ENCODE assay signal across 12 cellular contexts in genomic region chr1:19011832-19012231, GRCh38. TPM values are rescaled to one million over a fixed set of nuclear protein-coding genes. Genes with fewer than 3 reads are reported as not detected.
DNase-seq lines count a peak whose midpoint lies in the region; ATAC-seq, FAIRE-seq and TF ChIP-seq lines count a peak whose summit lies in the region.
"Had no signal": no experiment of that assay in that cellular context is flagged by ENCODE, and none has a peak within 500 bp of the region (broad histone marks: within the 10 kb centered on the region; RNA-seq: fewer than 3 reads in every experiment).

No MANE protein-coding gene starts in this region.

- TF ChIP-seq CTCF in kidney (IDR thresholded peaks at IDR 0.05; ENCODE audit: borderline replicate concordance, extremely low read depth, insufficient read depth): no peak

- no peak for ATAC-seq in stimulated activated naive B cell treated with anti-CD40 and anti-IgM and Interleukin-4, amounts not matched to agents 10 μg/mL and 1 μg/mL and 100 μg/mL, for 72 hours (replicated peaks)
- ATAC-seq in HG03025 (IDR thresholded peaks at IDR 0.05; ENCODE audit: low FRiP score, unreplicated experiment) (no peak), HG03439 (IDR thresholded peaks at IDR 0.05; ENCODE audit: unreplicated experiment) (no peak), GM21619 (IDR thresholded peaks at IDR 0.05; ENCODE audit: unreplicated experiment) (no peak)

- no peaks in the 10 kb centered on the region for H3K9me3 ChIP-seq in kidney (ENCODE audit: control insufficient read depth in 1 of 2, low read length in 2 of 2)

- H3K27me3 Mint-ChIP-seq in T-helper 2 cell treated with Interferon-gamma antibody and Interleukin-4, amounts not matched to agents 5 μg/mL and 100 μg/mL, for 36 hours (ENCODE audit: low read depth): no peaks in the 10 kb centered on the region
- H3K27me3 Mint-ChIP-seq in activated T-helper 1 cell treated with anti-CD3 and anti-CD28 coated beads, Interleukin-12 subunit alpha, Interleukin-12 subunit beta, Interleukin-2, Interleukin-4 antibody, amounts not matched to agents 30 ng/mL and 10 ng/mL and 1 ng/mL, durations not matched to agents 14 hours and 24 hours and 36 hours (ENCODE audit: insufficient read depth): peaks cover 15% of the 10 kb centered on the region
- peaks cover 34 to 53% of the 10 kb centered on the region in 2 donors for H3K27me3 Mint-ChIP-seq in stimulated activated naive B cell treated with anti-CD40 and anti-IgM and Interleukin-4, amounts not matched to agents 10 μg/mL and 1 μg/mL and 100 μg/mL, for 72 hours

- peak overlapping the region; percentile 58 for H3K4me3 Mint-ChIP-seq in T-helper 2 cell treated with Interferon-gamma antibody and Interleukin-4, amounts not matched to agents 5 μg/mL and 100 μg/mL, for 36 hours
- H3K4me3 Mint-ChIP-seq in activated T-helper 1 cell treated with anti-CD3 and anti-CD28 coated beads, Interleukin-12 subunit alpha, Interleukin-12 subunit beta, Interleukin-2, Interleukin-4 antibody, amounts not matched to agents 30 ng/mL and 10 ng/mL and 1 ng/mL, durations not matched to agents 14 hours and 24 hours and 36 hours: peak overlapping the region; percentile 48
- no peak overlapping the region for H3K4me3 Mint-ChIP-seq in stimulated activated naive B cell treated with anti-CD40 and anti-IgM and Interleukin-4, amounts not matched to agents 10 μg/mL and 1 μg/mL and 100 μg/mL, for 72 hours
- H3K4me3 Mint-ChIP-seq: memory B cell had no signal

- FAIRE-seq in kidney (lab: Jason Lieb, UNC): no peak
- FAIRE-seq: H54 had no signal

- peaks cover 33% of the 10 kb centered on the region for H3K4me1 Mint-ChIP-seq in T-helper 2 cell treated with Interferon-gamma antibody and Interleukin-4, amounts not matched to agents 5 μg/mL and 100 μg/mL, for 36 hours (ENCODE audit: low read depth)
- peaks cover 33% of the 10 kb centered on the region for H3K4me1 Mint-ChIP-seq in activated T-helper 1 cell treated with anti-CD3 and anti-CD28 coated beads, Interleukin-12 subunit alpha, Interleukin-12 subunit beta, Interleukin-2, Interleukin-4 antibody, amounts not matched to agents 30 ng/mL and 10 ng/mL and 1 ng/mL, durations not matched to agents 14 hours and 24 hours and 36 hours (ENCODE audit: low read depth)
- H3K4me1 Mint-ChIP-seq in stimulated activated naive B cell treated with anti-CD40 and anti-IgM and Interleukin-4, amounts not matched to agents 10 μg/mL and 1 μg/mL and 100 μg/mL, for 72 hours: peaks cover 21 to 37% of the 10 kb centered on the region in 2 donors

- peak overlapping the region in 1 of 2 donors; percentile 37 for H3K9ac ChIP-seq in kidney (ENCODE audit: low read length in 2 of 2)

- no peak for DNase-seq in T-helper 2 cell treated with Interferon-gamma antibody and Interleukin-4, amounts not matched to agents 5 μg/mL and 100 μg/mL, for 36 hours (ENCODE audit: low spot score)
- DNase-seq in T-helper 2 cell (no peak), kidney (no peak)
- DNase-seq in activated T-helper 1 cell treated with anti-CD3 and anti-CD28 coated beads, Interleukin-12 subunit alpha, Interleukin-12 subunit beta, Interleukin-2, Interleukin-4 antibody, amounts not matched to agents 30 ng/mL and 10 ng/mL and 1 ng/mL, durations not matched to agents 14 hours and 24 hours and 36 hours (ENCODE audit: low spot score): no peak
- no peak for DNase-seq in stimulated activated naive B cell treated with anti-CD40 and anti-IgM and Interleukin-4, amounts not matched to agents 10 μg/mL and 1 μg/mL and 100 μg/mL, for 72 hours
- DNase-seq: 8988T, NCI-H1436 had no signal

- peaks cover under 1% of the 10 kb centered on the region for H3K9me3 Mint-ChIP-seq in T-helper 2 cell treated with Interferon-gamma antibody and Interleukin-4, amounts not matched to agents 5 μg/mL and 100 μg/mL, for 36 hours
- no peaks in the 10 kb centered on the region for H3K9me3 Mint-ChIP-seq in activated T-helper 1 cell treated with anti-CD3 and anti-CD28 coated beads, Interleukin-12 subunit alpha, Interleukin-12 subunit beta, Interleukin-2, Interleukin-4 antibody, amounts not matched to agents 30 ng/mL and 10 ng/mL and 1 ng/mL, durations not matched to agents 14 hours and 24 hours and 36 hours
- no peaks in the 10 kb centered on the region for H3K9me3 Mint-ChIP-seq in stimulated activated naive B cell treated with anti-CD40 and anti-IgM and Interleukin-4, amounts not matched to agents 10 μg/mL and 1 μg/mL and 100 μg/mL, for 72 hours
- H3K9me3 Mint-ChIP-seq: memory B cell had no signal

- H3K27ac ChIP-seq in kidney (ENCODE audit: low read depth in 2 of 2, low read length in 2 of 2): peak overlapping the region; percentile 87 to 89

- no peaks in the 10 kb centered on the region for H3K36me3 Mint-ChIP-seq in T-helper 2 cell treated with Interferon-gamma antibody and Interleukin-4, amounts not matched to agents 5 μg/mL and 100 μg/mL, for 36 hours (ENCODE audit: low read depth)
- H3K36me3 Mint-ChIP-seq in activated T-helper 1 cell treated with anti-CD3 and anti-CD28 coated beads, Interleukin-12 subunit alpha, Interleukin-12 subunit beta, Interleukin-2, Interleukin-4 antibody, amounts not matched to agents 30 ng/mL and 10 ng/mL and 1 ng/mL, durations not matched to agents 14 hours and 24 hours and 36 hours (ENCODE audit: low read depth): no peaks in the 10 kb centered on the region
- no peaks in the 10 kb centered on the region for H3K36me3 Mint-ChIP-seq in stimulated activated naive B cell treated with anti-CD40 and anti-IgM and Interleukin-4, amounts not matched to agents 10 μg/mL and 1 μg/mL and 100 μg/mL, for 72 hours
- H3K36me3 Mint-ChIP-seq: memory B cell had no signal

- intact Hi-C loops in activated T-helper 1 cell treated with anti-CD3 and anti-CD28 coated beads, Interleukin-12 subunit alpha, Interleukin-12 subunit beta, Interleukin-2, Interleukin-4 antibody, amounts not matched to agents 30 ng/mL and 10 ng/mL and 1 ng/mL, durations not matched to agents 14 hours and 24 hours and 36 hours (cut with micrococcal nuclease): loop anchor here (1.0 kb wide), 6 partner anchors 9 to 110 kb away; partner anchors contain the start of gene ALDH4A1
- intact Hi-C loops in kidney (cut with DNase I): no loop called here

- H3K27ac Mint-ChIP-seq in T-helper 2 cell treated with Interferon-gamma antibody and Interleukin-4, amounts not matched to agents 5 μg/mL and 100 μg/mL, for 36 hours: peak overlapping the region; percentile 86
- peak overlapping the region; percentile 64 for H3K27ac Mint-ChIP-seq in activated T-helper 1 cell treated with anti-CD3 and anti-CD28 coated beads, Interleukin-12 subunit alpha, Interleukin-12 subunit beta, Interleukin-2, Interleukin-4 antibody, amounts not matched to agents 30 ng/mL and 10 ng/mL and 1 ng/mL, durations not matched to agents 14 hours and 24 hours and 36 hours
- peak overlapping the region; percentile 51 for H3K27ac Mint-ChIP-seq in stimulated activated naive B cell treated with anti-CD40 and anti-IgM and Interleukin-4, amounts not matched to agents 10 μg/mL and 1 μg/mL and 100 μg/mL, for 72 hours
- H3K27ac Mint-ChIP-seq: memory B cell had no signal

- H3K4me1 ChIP-seq in kidney (ENCODE audit: control insufficient read depth in 1 of 2, insufficient read depth in 1 of 2, low read depth in 1 of 2, low read length in 2 of 2): peaks cover 27 to 31% of the 10 kb centered on the region in 2 donors

- no peak overlapping the region for H3K4me3 ChIP-seq in kidney (ENCODE audit: low read length in 2 of 2)

- no peaks in the 10 kb centered on the region for H3K36me3 ChIP-seq in kidney (ENCODE audit: control insufficient read depth in 1 of 2, insufficient read depth in 2 of 2, low read length in 2 of 2)

RNA-seq across cellular contexts. Expression of gene IFFO2, which starts 55.4 kb away (rescaled TPM):
- 31.8 and 32.6 TPM in 2 replicates for total RNA-seq in activated T-helper 1 cell treated with anti-CD3 and anti-CD28 coated beads, Interleukin-12 subunit alpha, Interleukin-12 subunit beta, Interleukin-2, Interleukin-4 antibody, amounts not matched to agents 30 ng/mL and 10 ng/mL and 1 ng/mL, durations not matched to agents 14 hours and 24 hours and 36 hours
- total RNA-seq in kidney: 23.1 TPM
- 7.5 TPM for polyA plus RNA-seq in kidney (ENCODE audit: insufficient read depth, low read depth, low replicate concordance)

Comparison
In these comparisons a context has a peak if more than half of its experiments do, and no peak if none do; other contexts are left out.
1. H3K4me3 Mint-ChIP-seq: peak in T-helper 2 cell treated with Interferon-gamma antibody and Interleukin-4, amounts not matched to agents 5 μg/mL and 100 μg/mL, for 36 hours (single experiment) and activated T-helper 1 cell treated with anti-CD3 and anti-CD28 coated beads, Interleukin-12 subunit alpha, Interleukin-12 subunit beta, Interleukin-2, Interleukin-4 antibody, amounts not matched to agents 30 ng/mL and 10 ng/mL and 1 ng/mL, durations not matched to agents 14 hours and 24 hours and 36 hours (single experiment); none in stimulated activated naive B cell treated with anti-CD40 and anti-IgM and Interleukin-4, amounts not matched to agents 10 μg/mL and 1 μg/mL and 100 μg/mL, for 72 hours (0 of 2).
2. Peak in every context shown above with its lines, with median percentiles within 50 percentile points of each other: H3K27ac Mint-ChIP-seq.